ENCODE assay signal across 9 cellular contexts in the genomic region with DNA sequence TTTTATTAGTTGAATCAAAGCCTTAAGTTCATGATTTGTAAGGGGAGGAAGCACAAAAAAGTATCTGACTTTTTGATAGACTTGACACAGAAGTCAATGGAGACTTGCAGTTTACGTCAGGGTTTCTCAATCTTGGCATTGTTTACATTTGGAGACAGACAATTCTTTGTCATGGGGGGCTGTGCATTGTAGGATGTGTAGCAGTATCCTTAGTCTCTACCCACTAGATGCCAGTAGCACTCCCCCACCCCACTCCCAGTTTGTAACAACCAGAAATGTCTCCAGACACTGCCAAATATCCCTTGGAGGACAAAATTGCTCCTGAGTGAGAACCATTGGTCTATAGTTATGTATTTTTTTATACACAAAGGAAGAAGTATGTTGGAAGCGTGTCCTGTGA.
DNase-seq lines count a peak whose midpoint lies in the region; TF ChIP-seq lines count a peak whose summit lies in the region.
"Had no signal": no experiment of that assay in that cellular context is flagged by ENCODE, and none has a peak within 500 bp of the region (broad histone marks: within the 10 kb centered on the region; RNA-seq: fewer than 3 reads in every experiment).

No MANE protein-coding gene starts in this region.

- no peak for TF ChIP-seq POLR2A in suprapubic skin (IDR thresholded peaks at IDR 0.05)

- no peaks in the 10 kb centered on the region for H4K20me1 ChIP-seq in osteoblast (ENCODE audit: insufficient read depth, low read length)

- no peak for TF ChIP-seq EP300 in suprapubic skin (IDR thresholded peaks at IDR 0.05)

- WGBS in suprapubic skin, result 74% methylated on average over 2 of the region's 2 CpGs

- DNase-seq in GM13977 (ENCODE audit: low spot score) (no peak), SJCRH30 (peak; percentile 35 to 65), fibroblast of mammary gland (ENCODE audit: low read depth) (peak; percentile 33), osteoblast (ENCODE audit: insufficient read length, low spot score, missing footprints) (no peak), occipital lobe (lab: John Stamatoyannopoulos, UW) (no peak), suprapubic skin (ENCODE audit: low spot score in 2 of 2) (no peak)
- DNase-seq in activated naive CD4-positive, alpha-beta T cell (lab: John Stamatoyannopoulos, UW), result no peak
- DNase-seq: activated CD4-positive, CD25-positive, alpha-beta regulatory T cell treated with anti-CD3 and anti-CD28 coated beads, Interleukin-2, amount 50 U/mL, for 72 hours; DMS79 had no signal

- H3K36me3 ChIP-seq in SJCRH30 (no peaks in the 10 kb centered on the region), osteoblast (ENCODE audit: insufficient read depth, low read length) (no peaks in the 10 kb centered on the region), suprapubic skin (no peaks in the 10 kb centered on the region)

- H3K4me1 ChIP-seq in SJCRH30 (peaks cover 13% of the 10 kb centered on the region), osteoblast (ENCODE audit: insufficient read depth, low read length) (peaks cover 8% of the 10 kb centered on the region), suprapubic skin (no peaks in the 10 kb centered on the region)

- H3K27ac ChIP-seq in SJCRH30 (no peak overlapping the region), osteoblast (ENCODE audit: low read depth, low read length) (no peak overlapping the region), suprapubic skin (no peak overlapping the region)

- peak; percentile 7 for TF ChIP-seq CTCF in GM13977 (IDR thresholded peaks at IDR 0.05; ENCODE audit: extremely low read depth, insufficient read depth, missing control alignments)
- no peak for TF ChIP-seq CTCF in fibroblast of mammary gland (conservative IDR thresholded peaks at IDR 0.05; ENCODE audit: control insufficient read depth, insufficient read depth, low read depth, low read length)
- peak; percentile 25 for TF ChIP-seq CTCF in osteoblast (IDR thresholded peaks at IDR 0.05; ENCODE audit: extremely low read depth, low read depth, low read length)
- no peak for TF ChIP-seq CTCF in suprapubic skin (IDR thresholded peaks at IDR 0.05)

- no peak overlapping the region for H3K4me2 ChIP-seq in osteoblast (ENCODE audit: insufficient read depth, low read length)

- peak overlapping the region; percentile 26 for H2AFZ ChIP-seq in osteoblast (ENCODE audit: low read length)

- no peaks in the 10 kb centered on the region for H3K27me3 ChIP-seq in SJCRH30
- H3K27me3 ChIP-seq in osteoblast (ENCODE audit: insufficient read depth, low read length), result no peaks in the 10 kb centered on the region
- no peaks in the 10 kb centered on the region for H3K27me3 ChIP-seq in suprapubic skin

- H3K4me3 ChIP-seq in SJCRH30 (no peak overlapping the region), fibroblast of mammary gland (ENCODE audit: control insufficient read depth, low read depth, low read length) (no peak overlapping the region), osteoblast (ENCODE audit: insufficient read depth, low read length) (no peak overlapping the region), suprapubic skin (no peak overlapping the region)

- in situ Hi-C loops in GM13977 (cut with MboI; ENCODE audit: low pct_unique_long_range_greater_than_20kb, low sequenced_read_pairs, unreplicated experiment), result loop anchor here (10.0 kb wide), 1 partner anchor 1124 kb away; no protein-coding TSS in a partner anchor

- H3K9me3 ChIP-seq in SJCRH30 (replicated peaks) (no peaks in the 10 kb centered on the region), osteoblast (ENCODE audit: low read depth, low read length) (no peaks in the 10 kb centered on the region), suprapubic skin (no peaks in the 10 kb centered on the region)

- no peaks in the 10 kb centered on the region for H3K79me2 ChIP-seq in osteoblast (ENCODE audit: insufficient read depth, low read length)

Comparison
In these comparisons a context has a peak if more than half of its experiments do, and no peak if none do; other contexts are left out.
1. DNase-seq: peak in SJCRH30 (2 of 2) and fibroblast of mammary gland (single experiment); none in GM13977 (single experiment), osteoblast (single experiment), activated naive CD4-positive, alpha-beta T cell (0 of 4), occipital lobe (single experiment) and suprapubic skin (0 of 2).
2. CTCF ChIP-seq: peak in GM13977 (single experiment) and osteoblast (single experiment); none in fibroblast of mammary gland (single experiment) and suprapubic skin (0 of 2).